Comparison of ENCODE assay signal across 17 cellular contexts in the genomic region with DNA sequence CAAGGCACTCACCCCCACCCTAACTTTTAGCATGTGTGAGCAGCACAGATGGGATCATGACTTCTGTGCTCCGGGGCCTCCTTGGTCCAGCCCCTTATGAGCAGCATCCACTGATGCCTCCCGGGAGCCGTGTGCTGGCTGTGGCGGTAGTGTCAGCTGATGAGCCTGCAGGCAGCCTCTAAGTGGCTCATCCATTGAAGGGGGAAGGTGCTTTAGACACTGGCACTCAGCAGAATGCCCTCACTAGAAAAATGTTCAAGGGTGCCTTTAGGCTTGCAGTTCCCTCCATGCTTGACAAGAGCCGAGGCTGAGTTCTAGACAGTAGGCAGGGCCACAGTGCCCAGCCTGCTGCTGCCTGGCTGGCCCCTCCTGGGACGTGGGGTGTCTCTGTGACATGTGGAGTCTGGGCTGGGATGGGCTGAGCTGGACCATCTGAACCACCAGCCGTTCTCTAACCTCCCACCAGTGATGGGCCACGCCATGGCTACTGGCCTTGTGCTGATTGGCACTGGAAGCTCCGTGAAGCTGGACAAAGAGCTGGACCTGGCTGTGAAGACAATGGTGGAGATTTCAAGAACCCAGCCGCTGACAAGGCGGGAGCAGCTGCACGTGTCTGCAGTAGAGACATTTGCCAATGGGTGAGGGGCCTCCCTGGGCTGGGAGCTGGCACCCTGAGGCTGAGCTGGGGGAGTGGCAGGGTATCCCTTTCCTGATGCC. TPM values are rescaled to one million over a fixed set of nuclear protein-coding genes. Genes with fewer than 3 reads are reported as not detected.
DNase-seq lines count a peak whose midpoint lies in the region; ATAC-seq and TF ChIP-seq lines count a peak whose summit lies in the region.
"Had no signal": no experiment of that assay in that cellular context is flagged by ENCODE, and none has a peak within 500 bp of the region (broad histone marks: within the 10 kb centered on the region; RNA-seq: fewer than 3 reads in every experiment).

No MANE protein-coding gene starts in this region.

- H3K4me1 Mint-ChIP-seq in glutamatergic neuron (ENCODE audit: low read depth, unreplicated experiment) (peaks cover 9% of the 10 kb centered on the region), natural killer cell (peaks cover 48 to 50% of the 10 kb centered on the region in 2 donors)
- H3K4me1 Mint-ChIP-seq: H9 had no signal

- H3K27ac Mint-ChIP-seq in glutamatergic neuron (ENCODE audit: unreplicated experiment) = peak overlapping the region; percentile 86
- peak overlapping the region; percentile 24 to 29 for H3K27ac Mint-ChIP-seq in natural killer cell
- H3K27ac Mint-ChIP-seq: CD8-positive, alpha-beta T cell; H9 had no signal

- no peak overlapping the region for H3K4me3 Mint-ChIP-seq in glutamatergic neuron (ENCODE audit: unreplicated experiment)
- H3K4me3 Mint-ChIP-seq in natural killer cell = no peak overlapping the region
- H3K4me3 Mint-ChIP-seq: CD14-positive monocyte; CD8-positive, alpha-beta T cell; H9 had no signal

- H3K27me3 ChIP-seq in right atrium auricular region = no peaks in the 10 kb centered on the region
- H3K27me3 ChIP-seq: BE2C had no signal

- TF ChIP-seq CTCF in right atrium auricular region (IDR thresholded peaks at IDR 0.05) (no peak), glutamatergic neuron (IDR thresholded peaks at IDR 0.05; ENCODE audit: partially characterized antibody, unreplicated experiment) (no peak), natural killer cell (IDR thresholded peaks at IDR 0.05) (no peak)

- peak overlapping the region in 1 of 2 donors; percentile 59 for H3K27ac ChIP-seq in right atrium auricular region

- peaks cover 64% of the 10 kb centered on the region for H3K36me3 ChIP-seq in right atrium auricular region

- no peak overlapping the region for H3K4me3 ChIP-seq in right atrium auricular region

- H3K9me3 ChIP-seq in right atrium auricular region = no peaks in the 10 kb centered on the region
- H3K9me3 ChIP-seq: BE2C had no signal

- H3K9me3 Mint-ChIP-seq in glutamatergic neuron (ENCODE audit: unreplicated experiment) = no peaks in the 10 kb centered on the region
- H3K9me3 Mint-ChIP-seq in natural killer cell = no peaks in the 10 kb centered on the region

- H3K4me1 ChIP-seq in right atrium auricular region = peaks cover 0 to 17% of the 10 kb centered on the region in 2 donors
- H3K4me1 ChIP-seq: BE2C had no signal

- DNase-seq in Right ventricle myocardium inferior (ENCODE audit: missing footprints) = no peak
- no peak for DNase-seq in right atrium auricular region (ENCODE audit: low spot score)
- DNase-seq in D341Med (ENCODE audit: low spot score) = peak; percentile 18
- peak; percentile 50 for DNase-seq in glutamatergic neuron
- no peak for DNase-seq in natural killer cell
- no peak for DNase-seq in 8988T
- DNase-seq in hippocampal formation (lab: John Stamatoyannopoulos, UW) = no peak
- no peak for DNase-seq in NCI-H524 treated with DMSO at 0.1 percent for 48 hours (lab: John Stamatoyannopoulos, UW)
- DNase-seq: BE2C; CD8-positive, alpha-beta T cell; COR-L47; DND-41; GDM1; GOT3; H9 had no signal

- peak; percentile 29 for ATAC-seq in Right ventricle myocardium inferior
- ATAC-seq in natural killer cell = no peak
- ATAC-seq: CD8-positive, alpha-beta T cell had no signal

- intact Hi-C loops in Right ventricle myocardium inferior (cut with DNase I) = no loop called here
- intact Hi-C loops in natural killer cell (cut with micrococcal nuclease) = no loop called here

- H3K27me3 Mint-ChIP-seq in glutamatergic neuron (ENCODE audit: unreplicated experiment) (peaks cover 5% of the 10 kb centered on the region), natural killer cell (ENCODE audit: low read depth in 2 of 2) (no peaks in the 10 kb centered on the region)

- H3K36me3 Mint-ChIP-seq in glutamatergic neuron (ENCODE audit: unreplicated experiment) (peaks cover 15% of the 10 kb centered on the region), natural killer cell (no peaks in the 10 kb centered on the region)

RNA-seq across cellular contexts. Expression of a gene that starts 5.8 kb away (rescaled TPM):
- 23.8 TPM for total RNA-seq in Right ventricle myocardium inferior
- 10 to 100 TPM; 22.6 to 41.7 TPM for total RNA-seq in right atrium auricular region
- 12.5 TPM for total RNA-seq in glutamatergic neuron (ENCODE audit: unreplicated experiment)
- 100 to 1,000 TPM; 251 to 313 (median 312) TPM for total RNA-seq in natural killer cell

RNA-seq across cellular contexts. Expression of a gene that starts 10.4 kb away (rescaled TPM):
- total RNA-seq in Right ventricle myocardium inferior = 0.08 TPM
- under 1 TPM; 0.04 to 0.07 TPM for total RNA-seq in right atrium auricular region
- not detected for total RNA-seq in glutamatergic neuron (ENCODE audit: unreplicated experiment)
- total RNA-seq in natural killer cell = under 1 TPM; 0.07 to 0.25 (median 0.20) TPM
- total RNA-seq: CD8-positive, alpha-beta T cell; HT-29 had no signal

RNA-seq across cellular contexts. Expression of a gene that starts 23.1 kb away (rescaled TPM):
- total RNA-seq in Right ventricle myocardium inferior (0.92 TPM), right atrium auricular region (under 1 TPM; 0.16 to 0.63 TPM), glutamatergic neuron (ENCODE audit: unreplicated experiment) (7.5 TPM), natural killer cell (1 to 10 TPM; 2.7 to 4.0 (median 2.9) TPM)

RNA-seq across cellular contexts. Expression of a gene that starts 23.5 kb away (rescaled TPM):
- total RNA-seq in Right ventricle myocardium inferior = 6.2 TPM
- 10 to 100 TPM in 1 of 2 donors, 1 to 10 TPM in 1; 9.7 to 11.9 TPM for total RNA-seq in right atrium auricular region
- 6.9 TPM for total RNA-seq in glutamatergic neuron (ENCODE audit: unreplicated experiment)
- 10 to 100 TPM in 1 of 3 donors, 1 to 10 TPM in 2; 5.0 to 11.4 (median 7.2) TPM for total RNA-seq in natural killer cell

Comparison
In these comparisons a context has a peak if more than half of its experiments do, and no peak if none do; other contexts are left out.
1. DNase-seq: peak in D341Med (single experiment) and glutamatergic neuron (single experiment); none in Right ventricle myocardium inferior (single experiment), right atrium auricular region (single experiment), natural killer cell (single experiment), 8988T (single experiment), hippocampal formation (0 of 2) and NCI-H524 treated with DMSO at 0.1 percent for 48 hours (single experiment).
2. RNA of a gene that starts 5.8 kb away (total RNA-seq): 251 to 313 TPM in natural killer cell; 22.6 to 41.7 TPM in right atrium auricular region, 23.8 TPM in Right ventricle myocardium inferior (single experiment) and 12.5 TPM in glutamatergic neuron (single experiment); every median in the first group is over 4 times any median in the second.